10 cellular contexts compared by ENCODE assay signal in genomic region chr11:13362596-13363109, GRCh38.
"Had no signal": no experiment of that assay in that cellular context is flagged by ENCODE, and none has a peak within 500 bp of the region (broad histone marks: within the 10 kb centered on the region; RNA-seq: fewer than 3 reads in every experiment).

No MANE protein-coding gene starts in this region.

- H3K27ac ChIP-seq: GM23248, HL-60 had no signal

- ATAC-seq: HCT116, HepG2 had no signal

- H3K36me3 ChIP-seq: HAP-1 had no signal

- H3K9me3 Mint-ChIP-seq: HFFc6, IgD-negative memory B cell had no signal

- H3K4me3 ChIP-seq: GM23248, HAP-1 had no signal

- H3K27ac Mint-ChIP-seq: HFFc6 had no signal

- DNase-seq: GM23248, GOT3, H7, HFFc6, KBM-7 had no signal

- H3K27me3 Mint-ChIP-seq: IgD-negative memory B cell had no signal

- H3K4me3 Mint-ChIP-seq: HFFc6, IgD-negative memory B cell had no signal
